Comparison of ENCODE assay signal across 8 cellular contexts in genomic region chr1:244918422-244919319, GRCh38. TPM values are rescaled to one million over a fixed set of nuclear protein-coding genes. Genes with fewer than 3 reads are reported as not detected.
DNase-seq lines count a peak whose midpoint lies in the region; ATAC-seq and TF ChIP-seq lines count a peak whose summit lies in the region.

No MANE protein-coding gene starts in this region.

- DNase-seq in GM06990 (ENCODE audit: extremely low read depth, insufficient read length) (peak; percentile 89), NCI-H2107 treated with DMSO at 0.1 percent for 48 hours (lab: John Stamatoyannopoulos, UW; ENCODE audit: unreplicated experiment) (peak; percentile 56), dermis blood vessel endothelial cell (peak; percentile 44), medulla oblongata (ENCODE audit: extremely low spot score) (peak; percentile 70)
- DNase-seq in activated CD4-positive, alpha-beta T cell treated with anti-CD3 and anti-CD28 coated beads, Interleukin-2, amount 50 U/mL, for 4 hours = peak; percentile 67 to 75
- peak; percentile 42 for DNase-seq in stimulated activated CD8-positive, alpha-beta memory T cell treated with anti-CD3 and anti-CD28 coated beads, Interleukin-12 subunit alpha, Interleukin-12 subunit beta, amount 100 ng/mL, for 1 hour (ENCODE audit: low read depth)

- H3K27me3 ChIP-seq in GM06990 (replicated peaks; ENCODE audit: control insufficient read depth, insufficient read depth, low read length) = no peaks in the 10 kb centered on the region

- peak overlapping the region; percentile 61 for H3K4me3 ChIP-seq in GM06990 (replicated peaks; ENCODE audit: low read depth, low read length)

- H3K36me3 ChIP-seq in GM06990 (ENCODE audit: control insufficient read depth, insufficient read depth, low read length) = no peaks in the 10 kb centered on the region

- TF ChIP-seq CTCF in GM06990 (IDR thresholded peaks at IDR 0.05; ENCODE audit: insufficient read depth, low read length, poor library complexity, severe bottlenecking) = no peak

- peak; percentile 58 for ATAC-seq in HG02610 (IDR thresholded peaks at IDR 0.05; ENCODE audit: unreplicated experiment)
- ATAC-seq in HG03097 (IDR thresholded peaks at IDR 0.05; ENCODE audit: low FRiP score, unreplicated experiment) = no peak

RNA-seq across cellular contexts. Expression of gene HNRNPU, which starts 54.3 kb away (rescaled TPM):
- 395 and 520 TPM in 2 replicates for total RNA-seq in dermis blood vessel endothelial cell
